ENCODE assay signal across 1 cellular context in the genomic region with DNA sequence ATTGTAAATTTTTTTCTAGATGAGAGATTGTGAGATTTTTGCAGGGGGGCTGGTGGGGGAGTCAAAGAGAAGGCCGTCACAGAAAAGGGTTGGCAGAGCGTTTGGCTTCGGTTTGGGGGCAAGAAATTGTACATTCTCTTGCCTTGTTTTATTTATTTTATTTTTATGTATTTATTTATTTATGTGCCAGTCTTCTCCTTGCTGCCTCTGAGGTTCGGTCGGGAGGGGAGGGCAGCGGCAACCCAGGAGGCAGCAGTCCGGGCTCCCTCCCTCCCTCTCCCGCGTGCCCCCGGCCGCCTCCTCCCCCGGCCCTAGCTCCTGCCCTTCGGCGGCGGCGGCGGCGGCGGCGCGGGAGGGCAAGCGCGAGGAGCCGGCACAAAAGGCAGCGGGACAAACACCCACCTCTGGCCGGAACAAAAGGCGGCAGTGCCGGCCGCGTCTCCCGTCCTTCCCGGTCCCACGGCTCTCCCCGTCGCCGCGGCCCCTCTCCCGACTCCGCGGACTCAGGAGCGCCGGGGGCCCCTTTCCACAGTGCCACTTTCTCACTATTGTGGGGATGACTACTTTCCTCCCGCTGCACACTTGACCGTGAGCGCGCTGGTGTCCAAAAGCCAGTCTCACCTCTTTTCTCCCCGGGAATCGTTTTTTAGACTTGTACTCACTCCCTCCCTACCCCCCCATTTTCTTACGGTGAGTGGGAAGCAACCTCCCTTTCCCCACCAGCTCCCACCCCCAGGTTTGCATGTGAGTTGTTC.
TF ChIP-seq lines count a peak whose summit lies in the region.

No MANE protein-coding gene starts in this region.

TF ChIP-seq in HCT116, 20 proteins besides CTCF, POLR2A, EP300 and RAD21 (continued from another document):
- TF ChIP-seq, protein P1, sequence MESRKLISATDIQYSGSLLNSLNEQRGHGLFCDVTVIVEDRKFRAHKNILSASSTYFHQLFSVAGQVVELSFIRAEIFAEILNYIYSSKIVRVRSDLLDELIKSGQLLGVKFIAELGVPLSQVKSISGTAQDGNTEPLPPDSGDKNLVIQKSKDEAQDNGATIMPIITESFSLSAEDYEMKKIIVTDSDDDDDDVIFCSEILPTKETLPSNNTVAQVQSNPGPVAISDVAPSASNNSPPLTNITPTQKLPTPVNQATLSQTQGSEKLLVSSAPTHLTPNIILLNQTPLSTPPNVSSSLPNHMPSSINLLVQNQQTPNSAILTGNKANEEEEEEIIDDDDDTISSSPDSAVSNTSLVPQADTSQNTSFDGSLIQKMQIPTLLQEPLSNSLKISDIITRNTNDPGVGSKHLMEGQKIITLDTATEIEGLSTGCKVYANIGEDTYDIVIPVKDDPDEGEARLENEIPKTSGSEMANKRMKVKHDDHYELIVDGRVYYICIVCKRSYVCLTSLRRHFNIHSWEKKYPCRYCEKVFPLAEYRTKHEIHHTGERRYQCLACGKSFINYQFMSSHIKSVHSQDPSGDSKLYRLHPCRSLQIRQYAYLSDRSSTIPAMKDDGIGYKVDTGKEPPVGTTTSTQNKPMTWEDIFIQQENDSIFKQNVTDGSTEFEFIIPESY (IDR thresholded peaks at IDR 0.05; ENCODE audit: extremely low read depth, insufficient replicate concordance, low read length), result no peak
- no peak for TF ChIP-seq ELF1 (IDR thresholded peaks at IDR 0.05; ENCODE audit: borderline replicate concordance, low read depth)
- no peak for TF ChIP-seq ZFX (IDR thresholded peaks at IDR 0.05)
- no peak for TF ChIP-seq EZH2 (IDR thresholded peaks at IDR 0.05)
- no peak for TF ChIP-seq JUND (IDR thresholded peaks at IDR 0.05)
- TF ChIP-seq, protein P2, sequence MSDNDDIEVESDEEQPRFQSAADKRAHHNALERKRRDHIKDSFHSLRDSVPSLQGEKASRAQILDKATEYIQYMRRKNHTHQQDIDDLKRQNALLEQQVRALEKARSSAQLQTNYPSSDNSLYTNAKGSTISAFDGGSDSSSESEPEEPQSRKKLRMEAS (IDR thresholded peaks at IDR 0.05), result no peak
